ENCODE assay signal across 22 cellular contexts in the genomic region with DNA sequence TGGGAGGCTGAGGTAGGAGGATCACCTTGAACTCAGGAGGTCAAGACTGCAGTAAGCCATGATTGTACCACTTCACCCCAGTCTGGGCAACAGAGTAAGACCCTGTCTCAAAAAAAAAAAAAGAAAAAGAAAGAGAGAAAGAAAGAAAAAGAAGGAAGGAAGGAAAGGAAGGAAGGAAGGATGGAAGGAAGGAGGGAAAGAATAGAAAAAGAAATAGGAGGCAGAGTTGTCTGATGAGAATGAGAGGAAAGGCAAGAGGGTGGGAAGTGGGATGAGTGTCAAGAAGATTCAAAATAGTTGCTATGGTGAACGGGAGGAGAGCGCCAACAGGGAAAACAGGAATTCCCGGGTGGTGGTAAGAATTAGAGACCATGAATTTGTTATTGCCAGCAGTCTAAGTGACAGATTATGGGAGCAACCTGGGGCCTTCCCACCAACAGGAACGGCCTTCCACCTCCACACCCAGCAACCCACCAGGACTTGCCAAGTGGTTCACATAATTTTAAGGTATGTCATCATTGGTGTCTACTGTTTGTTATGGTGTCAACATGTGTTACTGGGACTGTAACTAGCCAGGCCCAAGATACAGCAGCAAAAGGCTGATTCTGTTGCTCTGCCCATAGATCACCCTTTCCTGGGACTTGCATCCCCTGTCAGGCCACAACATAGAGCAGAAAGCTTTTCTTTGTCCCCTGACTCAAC. TPM values are rescaled to one million over a fixed set of nuclear protein-coding genes. Genes with fewer than 3 reads are reported as not detected.
DNase-seq lines count a peak whose midpoint lies in the region; ATAC-seq, FAIRE-seq and TF ChIP-seq lines count a peak whose summit lies in the region.
"Had no signal": no experiment of that assay in that cellular context is flagged by ENCODE, and none has a peak within 500 bp of the region (broad histone marks: within the 10 kb centered on the region; RNA-seq: fewer than 3 reads in every experiment).

No MANE protein-coding gene starts in this region.

- no peaks in the 10 kb centered on the region for H3K36me3 ChIP-seq in GM23248 (ENCODE audit: low read depth)
- H3K36me3 ChIP-seq in K562 (ENCODE audit: control insufficient read depth, insufficient read depth, low read length) = no peaks in the 10 kb centered on the region
- no peaks in the 10 kb centered on the region for H3K36me3 ChIP-seq in mesendoderm (ENCODE audit: control insufficient read depth, insufficient read depth, low read length)
- no peaks in the 10 kb centered on the region for H3K36me3 ChIP-seq in Karpas-422 (ENCODE audit: insufficient read depth, low read length)
- H3K36me3 ChIP-seq: HAP-1 had no signal

- H3K9ac ChIP-seq in GM23248 (no peak overlapping the region), K562 (ENCODE audit: insufficient read depth in 1 of 2, low read depth in 2 of 2, low read length in 2 of 2) (no peak overlapping the region), mesendoderm (ENCODE audit: low read length) (no peak overlapping the region), Karpas-422 (ENCODE audit: low read length) (no peak overlapping the region)

- no peak overlapping the region for H4K8ac ChIP-seq in mesendoderm (ENCODE audit: low read depth, low read length)

- H2BK120ac ChIP-seq in mesendoderm (ENCODE audit: low read depth, low read length) = no peak overlapping the region

- no peaks in the 10 kb centered on the region for H3F3A ChIP-seq in GM23248 (ENCODE audit: insufficient read depth)

- H2BK15ac ChIP-seq in mesendoderm (replicated peaks; ENCODE audit: low read depth) = no peak overlapping the region

- no peak for TF ChIP-seq EP300 in K562 (IDR thresholded peaks at IDR 0.05; ENCODE audit: low read length)

- peak; percentile 70 for DNase-seq in GM23248
- no peak for DNase-seq in K562 (ENCODE audit: extremely low read depth in 1 of 4, low spot score in 3 of 4)
- peak; percentile 13 for DNase-seq in mesendoderm
- DNase-seq in type B pancreatic cell (ENCODE audit: extremely low spot score, unreplicated experiment) = no peak
- no peak for DNase-seq in stimulated activated CD4-positive, alpha-beta T cell treated with anti-CD3 and anti-CD28 coated beads, Interleukin-12 subunit alpha, Interleukin-12 subunit beta, amount 100 ng/mL, for 4 hours
- no peak for DNase-seq in Karpas-422
- DNase-seq in COR-L47 (lab: John Stamatoyannopoulos, UW) = no peak
- DNase-seq: Calu3; CD4-positive, alpha-beta memory T cell; EL; NCI-H1092 treated with DMSO at 0.1 percent for 48 hours; NCI-H146; NCI-H2029 treated with DMSO at 0.1 percent for 48 hours; NCI-H2171 treated with DMSO at 0.1 percent for 48 hours; NCI-H446 treated with DMSO at 0.1 percent for 48 hours; NCI-H748 treated with DMSO at 0.1 percent for 48 hours; NK-92 treated with Interleukin-12 subunit alpha and Interleukin-12 subunit beta, amount 100 ng/mL, for 24 hours; SHP77 had no signal

- no peak for TF ChIP-seq POLR2A in K562 (conservative IDR thresholded peaks at IDR 0.05)

- H3K36me3 Mint-ChIP-seq in type B pancreatic cell = no peaks in the 10 kb centered on the region
- H3K36me3 Mint-ChIP-seq: CD4-positive, alpha-beta memory T cell had no signal

- no peaks in the 10 kb centered on the region for H4K20me1 ChIP-seq in GM23248 (ENCODE audit: insufficient read depth)
- no peaks in the 10 kb centered on the region for H4K20me1 ChIP-seq in K562 (replicated peaks; ENCODE audit: control insufficient read depth, insufficient read depth, low read length)
- H4K20me1 ChIP-seq in Karpas-422 (ENCODE audit: insufficient read depth, low read depth, low read length) = no peaks in the 10 kb centered on the region

- H3K27ac ChIP-seq in GM23248 (no peak overlapping the region), K562 (ENCODE audit: extremely low read depth, low read depth, low read length) (no peak overlapping the region), mesendoderm (ENCODE audit: low read depth, low read length) (no peak overlapping the region), Karpas-422 (ENCODE audit: low read length) (no peak overlapping the region)
- H3K27ac ChIP-seq: SK-N-MC had no signal

- H3K27me3 ChIP-seq in GM23248 (replicated peaks; ENCODE audit: insufficient read depth) (no peaks in the 10 kb centered on the region), K562 (ENCODE audit: control insufficient read depth in 2 of 2, insufficient read depth in 2 of 2, low read length in 2 of 2) (no peaks in the 10 kb centered on the region), mesendoderm (ENCODE audit: insufficient read depth, low read length, poor library complexity) (no peaks in the 10 kb centered on the region), Karpas-422 (ENCODE audit: low read length) (no peaks in the 10 kb centered on the region)

- no peak for TF ChIP-seq RAD21 in K562 (CRISPR knock-in tag; conservative IDR thresholded peaks at IDR 0.05 in 1 of 2, IDR thresholded peaks at IDR 0.05 in 1 of 2)

- no peaks in the 10 kb centered on the region for H3K79me1 ChIP-seq in mesendoderm (ENCODE audit: low read length)

- in situ Hi-C loops in GM23248 (cut with MboI) (no loop called here), K562 (cut with MboI) (no loop called here)

- no peak overlapping the region for H3K4me3 ChIP-seq in GM23248
- H3K4me3 ChIP-seq in K562 = no peak overlapping the region
- no peak overlapping the region for H3K4me3 ChIP-seq in mesendoderm (ENCODE audit: low read length)
- no peak overlapping the region for H3K4me3 ChIP-seq in Karpas-422 (ENCODE audit: low read length)
- H3K4me3 ChIP-seq: HAP-1, SK-N-MC had no signal

- H3K56ac ChIP-seq in mesendoderm (ENCODE audit: low read length) = no peak overlapping the region

- no peaks in the 10 kb centered on the region for H3K9me3 Mint-ChIP-seq in type B pancreatic cell

- H3K4ac ChIP-seq in mesendoderm (ENCODE audit: low read depth, low read length) = no peak overlapping the region

- no peak overlapping the region for H3K18ac ChIP-seq in mesendoderm (ENCODE audit: low read length)

- H3K9me1 ChIP-seq in K562 (ENCODE audit: control insufficient read depth, insufficient read depth, low read length) = no peaks in the 10 kb centered on the region

- POLR2A ChIA-PET in K562 (lab: Yijun Ruan, JAX) = interaction anchor here (0.7 kb wide), 1 partner anchor 598 kb away, joined by 3 read pairs; no protein-coding TSS in a partner anchor

- no TSS peak for BruUV-seq in K562 (replicated peaks; lab: Mats Ljungman, UMichigan)

- H3K4me1 ChIP-seq in GM23248 (ENCODE audit: insufficient read depth) (no peaks in the 10 kb centered on the region), K562 (replicated peaks in 1 of 2; ENCODE audit: control insufficient read depth in 2 of 2, insufficient read depth in 2 of 2, low read length in 2 of 2) (peaks cover 13 to 37% of the 10 kb centered on the region in 2 experiments), mesendoderm (ENCODE audit: control insufficient read depth, low read depth, low read length) (no peaks in the 10 kb centered on the region), Karpas-422 (ENCODE audit: low read length) (peaks cover 5% of the 10 kb centered on the region)

- H3K9me3 ChIP-seq in GM23248 (ENCODE audit: low read depth) = no peaks in the 10 kb centered on the region
- no peaks in the 10 kb centered on the region; the same call in 1 of the 2 replicates for H3K9me3 ChIP-seq in K562 (replicated peaks; ENCODE audit: control insufficient read depth, insufficient read depth, low read depth, low read length)
- H3K9me3 ChIP-seq in Karpas-422 (ENCODE audit: low read length) = no peaks in the 10 kb centered on the region
- H3K9me3 ChIP-seq: HAP-1 had no signal

- no peak for FAIRE-seq in K562 (lab: Jason Lieb, UNC)
- FAIRE-seq: GM12892 had no signal

- no peak overlapping the region for H2AK5ac ChIP-seq in mesendoderm (ENCODE audit: low read length)

- CTCF ChIA-PET in K562 (lab: Yijun Ruan, JAX; ENCODE audit: low intra/inter-chr PET ratio) = no interaction called here

- H3K23ac ChIP-seq in mesendoderm (ENCODE audit: low read length) = no peak overlapping the region

- H3K4me3 Mint-ChIP-seq in type B pancreatic cell = no peak overlapping the region
- H3K4me3 Mint-ChIP-seq: CD4-positive, alpha-beta memory T cell had no signal

- H3K9me2 ChIP-seq in GM23248 (ENCODE audit: insufficient read depth) = no peaks in the 10 kb centered on the region
- no peaks in the 10 kb centered on the region; the same call in 1 of the 2 replicates for H3K9me2 ChIP-seq in Karpas-422 (replicated peaks; ENCODE audit: insufficient read depth, low read length)

- no peaks in the 10 kb centered on the region for H3K4me1 Mint-ChIP-seq in type B pancreatic cell (ENCODE audit: unreplicated experiment)

- peaks cover 14% of the 10 kb centered on the region for H3K27me3 Mint-ChIP-seq in type B pancreatic cell

- no peak overlapping the region for H2BK5ac ChIP-seq in mesendoderm (ENCODE audit: low read length)

- H3K27ac Mint-ChIP-seq in type B pancreatic cell = peak overlapping the region; percentile 31
- H3K27ac Mint-ChIP-seq: CD4-positive, alpha-beta memory T cell; IgD-negative memory B cell had no signal

- H3K79me2 ChIP-seq in GM23248 (ENCODE audit: insufficient read depth) (no peaks in the 10 kb centered on the region), K562 (ENCODE audit: control insufficient read depth, insufficient read depth, low read length) (no peaks in the 10 kb centered on the region), mesendoderm (ENCODE audit: control insufficient read depth, insufficient read depth, low read length) (no peaks in the 10 kb centered on the region), Karpas-422 (ENCODE audit: low read length) (no peaks in the 10 kb centered on the region)

- H4K5ac ChIP-seq in mesendoderm (ENCODE audit: low read length) = no peak overlapping the region

- intact Hi-C loops in K562 (cut with micrococcal nuclease) = no loop called here

- H3K4me2 ChIP-seq in GM23248 (ENCODE audit: unreplicated experiment) (no peak overlapping the region), K562 (ENCODE audit: insufficient read depth, low read length) (no peak overlapping the region), mesendoderm (ENCODE audit: low read length) (no peak overlapping the region), Karpas-422 (ENCODE audit: low read depth, low read length, poor library complexity, severe bottlenecking) (no peak overlapping the region)

- no peak for TF ChIP-seq CTCF in K562 (IDR thresholded peaks at IDR 0.05 in 2 of 3, conservative IDR thresholded peaks at IDR 0.05 in 1 of 3; ENCODE audit: insufficient read depth in 2 of 3, low read depth in 1 of 3, low read length in 3 of 3)
- TF ChIP-seq CTCF in type B pancreatic cell (conservative IDR thresholded peaks at IDR 0.05) = no peak

- no peak overlapping the region for H2AFZ ChIP-seq in GM23248
- H2AFZ ChIP-seq in K562 (ENCODE audit: low read depth, low read length) = peak overlapping the region; percentile 17
- H2AFZ ChIP-seq in Karpas-422 (ENCODE audit: low read length) = no peak overlapping the region

- 27 to 35% methylated on average over 4 of the region's 4 CpGs for WGBS in GM23248 (ENCODE audit: low coverage in 1 of 2, low lambda C conversion rate in 2 of 2, missing lambda C conversion rate in 2 of 2), 2 experiments
- WGBS in K562 (ENCODE audit: insufficient coverage, low coverage, missing lambda C conversion rate) = 64% methylated on average over 4 of the region's 4 CpGs
- WGBS in mesendoderm (ENCODE audit: extremely low coverage, insufficient coverage, low lambda C conversion rate) = no CpG with 5 or more reads among the region's 4 CpGs

- ATAC-seq in K562 = no peak

RNA-seq across cellular contexts. Expression of a gene that starts 36.1 kb away (rescaled TPM):
- 21.2 and 29.7 TPM in 2 replicates for total RNA-seq in GM23248 (2014; rRNA removed; shearing (Covaris generic))
- polyA plus RNA-seq in GM23248 (2016; fragmentation: Nextera tagmentation; extraction: Ambion mirVana) (8.5 and 12.3 TPM in 2 replicates), K562 (2011; rRNA removed) (38.6 and 46.7 TPM in 2 replicates), K562 (2014; fragmentation: Illumina TruSeq; extraction: Trizol) (12.3 and 14.4 TPM in 2 replicates), K562 (2014; fragmentation: Nextera tagmentation; extraction: Ambion mirVana) (1 to 10 TPM; 6.3 to 7.0 TPM), K562 (2014; rRNA removed) (17.8 and 23.5 TPM in 2 replicates)
- 50.6 and 54.2 TPM in 2 replicates for total RNA-seq in K562 (2011; cell fraction: chromatin; rRNA removed; ENCODE audit: low replicate concordance)
- total RNA-seq in K562 (2011; cell fraction: nucleolus; rRNA removed) = 31.8 and 34.5 TPM in 2 replicates
- total RNA-seq in K562 (2011; cell fraction: nucleoplasm; rRNA removed) = 53.2 and 69.8 TPM in 2 replicates
- total RNA-seq in K562 (2014; rRNA removed) (11.9 and 14.2 TPM in 2 replicates), K562 (2014; rRNA removed; fragmentation: Illumina TruSeq; extraction: Trizol) (13.0 and 13.1 TPM in 2 replicates), K562 (2015; rRNA removed; fragmentation: Illumina TruSeq; extraction: Trizol) (9.6 and 12.2 TPM in 2 replicates), K562 (2021) (13.3 and 13.6 TPM in 2 replicates), type B pancreatic cell (ENCODE audit: low replicate concordance) (20.8 and 21.4 TPM in 2 replicates)
- 23.1 and 42.1 TPM in 2 replicates for polyA plus RNA-seq in K562 (2011; cell fraction: cytosol; rRNA removed)
- 31.9 and 42.8 TPM in 2 replicates for polyA plus RNA-seq in K562 (2011; cell fraction: nucleus; rRNA removed)
- 17.4 and 30.2 TPM in 2 replicates for polyA plus RNA-seq in K562 (2012)
- polyA minus RNA-seq in K562 (2011; rRNA and poly(A)+ RNA removed) = 18.1 and 26.6 TPM in 2 replicates
- 8.9 and 22.8 TPM in 2 replicates for polyA minus RNA-seq in K562 (2011; cell fraction: cytosol; rRNA and poly(A)+ RNA removed)
- polyA minus RNA-seq in K562 (2011; cell fraction: nucleus; rRNA and poly(A)+ RNA removed) = 7.1 and 10.1 TPM in 2 replicates
- polyA plus RNA-seq in mesendoderm (2013, experiment 1 of 2) = 5.0 TPM
- 5.4 TPM for polyA plus RNA-seq in mesendoderm (2013, experiment 2 of 2)
- total RNA-seq in Karpas-422 (2014; rRNA removed; shearing (Covaris generic); ENCODE audit: low replicate concordance) = 12.8 and 24.6 TPM in 2 replicates

RNA-seq across cellular contexts. Expression of a gene that starts 39.7 kb away (rescaled TPM):
- 9.5 and 9.7 TPM in 2 replicates for total RNA-seq in GM23248 (2014; rRNA removed; shearing (Covaris generic))
- 10.6 and 14.0 TPM in 2 replicates for polyA plus RNA-seq in GM23248 (2016; fragmentation: Nextera tagmentation; extraction: Ambion mirVana)
- 5.5 and 19.3 TPM in 2 replicates for total RNA-seq in K562 (2011; cell fraction: chromatin; rRNA removed; ENCODE audit: low replicate concordance)
- 2.5 and 4.1 TPM in 2 replicates for total RNA-seq in K562 (2011; cell fraction: nucleolus; rRNA removed)
- total RNA-seq in K562 (2011; cell fraction: nucleoplasm; rRNA removed) = 5.0 and 8.4 TPM in 2 replicates
- 6.1 and 7.6 TPM in 2 replicates for total RNA-seq in K562 (2014; rRNA removed)
- 9.1 and 11.2 TPM in 2 replicates for total RNA-seq in K562 (2014; rRNA removed; fragmentation: Illumina TruSeq; extraction: Trizol)
- 8.7 and 8.9 TPM in 2 replicates for total RNA-seq in K562 (2015; rRNA removed; fragmentation: Illumina TruSeq; extraction: Trizol)
- 6.7 and 7.2 TPM in 2 replicates for total RNA-seq in K562 (2021)
- polyA plus RNA-seq in K562 (2011; rRNA removed) = 6.6 and 9.8 TPM in 2 replicates
- 1.4 and 1.7 TPM in 2 replicates for polyA plus RNA-seq in K562 (2011; cell fraction: cytosol; rRNA removed)
- 5.2 and 7.1 TPM in 2 replicates for polyA plus RNA-seq in K562 (2011; cell fraction: nucleus; rRNA removed)
- 6.8 and 8.2 TPM in 2 replicates for polyA plus RNA-seq in K562 (2012)
- polyA plus RNA-seq in K562 (2014; fragmentation: Illumina TruSeq; extraction: Trizol) = 7.9 and 8.3 TPM in 2 replicates
- 1 to 10 TPM; 2.8 to 5.0 TPM for polyA plus RNA-seq in K562 (2014; fragmentation: Nextera tagmentation; extraction: Ambion mirVana)
- 8.7 and 11.9 TPM in 2 replicates for polyA plus RNA-seq in K562 (2014; rRNA removed)
- 5.4 and 7.1 TPM in 2 replicates for polyA minus RNA-seq in K562 (2011; rRNA and poly(A)+ RNA removed)
- polyA minus RNA-seq in K562 (2011; cell fraction: cytosol; rRNA and poly(A)+ RNA removed) = 3.0 and 4.2 TPM in 2 replicates
- 3.6 and 7.2 TPM in 2 replicates for polyA minus RNA-seq in K562 (2011; cell fraction: nucleus; rRNA and poly(A)+ RNA removed)
- polyA plus RNA-seq in mesendoderm (2013, experiment 1 of 2) = 7.0 TPM
- 6.3 TPM for polyA plus RNA-seq in mesendoderm (2013, experiment 2 of 2)
- total RNA-seq in type B pancreatic cell (ENCODE audit: low replicate concordance) = 12.6 and 33.8 TPM in 2 replicates
- 9.4 and 9.9 TPM in 2 replicates for total RNA-seq in Karpas-422 (2014; rRNA removed; shearing (Covaris generic); ENCODE audit: low replicate concordance)

Comparison
In these comparisons a context has a peak if more than half of its experiments do, and no peak if none do; other contexts are left out.
1. DNase-seq: peak in GM23248 (single experiment) and mesendoderm (single experiment); none in K562 (0 of 4), type B pancreatic cell (single experiment), stimulated activated CD4-positive, alpha-beta T cell treated with anti-CD3 and anti-CD28 coated beads, Interleukin-12 subunit alpha, Interleukin-12 subunit beta, amount 100 ng/mL, for 4 hours (single experiment), Karpas-422 (single experiment) and COR-L47 (single experiment).